1 cellular context compared by ENCODE assay signal in the genomic region with DNA sequence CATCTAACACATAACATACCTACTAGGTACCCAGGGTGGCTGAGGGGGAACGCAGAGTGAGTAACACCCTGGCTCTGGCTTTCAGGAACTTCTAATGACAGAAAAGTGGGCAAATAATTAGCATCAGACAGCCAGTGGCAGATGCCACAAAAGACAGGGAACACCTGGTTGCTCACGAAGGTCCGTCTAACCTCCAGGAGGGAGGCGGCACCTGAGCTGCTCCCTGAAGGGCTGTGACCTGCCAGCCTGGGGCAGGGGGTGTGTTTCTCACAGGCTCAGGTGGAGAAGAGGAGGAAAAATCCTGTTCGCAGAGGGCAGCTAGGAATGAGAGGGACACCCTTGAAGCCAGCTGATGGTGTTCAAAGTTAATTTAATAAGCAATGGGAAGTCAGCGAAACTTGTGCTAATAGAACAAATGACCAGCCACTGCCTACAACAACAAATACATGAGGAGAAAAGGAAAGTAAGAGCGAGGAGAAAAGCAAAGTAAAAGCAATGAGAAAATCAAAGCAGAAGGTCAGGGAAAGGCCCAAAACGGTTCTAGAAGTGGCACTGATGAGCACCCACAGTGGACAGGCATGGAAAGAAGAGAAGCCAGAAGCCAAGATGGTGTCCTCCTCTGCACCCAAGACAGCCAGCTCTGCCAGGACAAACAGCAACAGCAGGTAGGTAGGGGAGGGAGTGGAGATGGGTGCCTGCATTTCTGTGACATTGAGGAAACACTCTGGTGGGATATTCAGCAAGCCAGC.
TF ChIP-seq lines count a peak whose summit lies in the region.

No MANE protein-coding gene starts in this region.

TF ChIP-seq in liver, 16 proteins besides CTCF, POLR2A, EP300 and RAD21 (continued from another document):
- TF ChIP-seq, protein P1, sequence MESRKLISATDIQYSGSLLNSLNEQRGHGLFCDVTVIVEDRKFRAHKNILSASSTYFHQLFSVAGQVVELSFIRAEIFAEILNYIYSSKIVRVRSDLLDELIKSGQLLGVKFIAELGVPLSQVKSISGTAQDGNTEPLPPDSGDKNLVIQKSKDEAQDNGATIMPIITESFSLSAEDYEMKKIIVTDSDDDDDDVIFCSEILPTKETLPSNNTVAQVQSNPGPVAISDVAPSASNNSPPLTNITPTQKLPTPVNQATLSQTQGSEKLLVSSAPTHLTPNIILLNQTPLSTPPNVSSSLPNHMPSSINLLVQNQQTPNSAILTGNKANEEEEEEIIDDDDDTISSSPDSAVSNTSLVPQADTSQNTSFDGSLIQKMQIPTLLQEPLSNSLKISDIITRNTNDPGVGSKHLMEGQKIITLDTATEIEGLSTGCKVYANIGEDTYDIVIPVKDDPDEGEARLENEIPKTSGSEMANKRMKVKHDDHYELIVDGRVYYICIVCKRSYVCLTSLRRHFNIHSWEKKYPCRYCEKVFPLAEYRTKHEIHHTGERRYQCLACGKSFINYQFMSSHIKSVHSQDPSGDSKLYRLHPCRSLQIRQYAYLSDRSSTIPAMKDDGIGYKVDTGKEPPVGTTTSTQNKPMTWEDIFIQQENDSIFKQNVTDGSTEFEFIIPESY (IDR thresholded peaks at IDR 0.05): no peak
- TF ChIP-seq SP1 (IDR thresholded peaks at IDR 0.05): no peak
